In genomic region chr1:114780344-114781226, GRCh38 we compare ENCODE assay signal across 8 cellular contexts. TPM values are rescaled to one million over a fixed set of nuclear protein-coding genes. Genes with fewer than 3 reads are reported as not detected.
DNase-seq lines count a peak whose midpoint lies in the region; ATAC-seq and TF ChIP-seq lines count a peak whose summit lies in the region.

Gene SIKE1 (minus strand): TSS chr1:114780685. CDS start chr1:114780607, 78 bp downstream.

- no peak for TF ChIP-seq CTCF in mucosa of descending colon (IDR thresholded peaks at IDR 0.05)

- peak within 1 kb of the TSS; percentile 95 to 99 (median 95) for H3K27ac Mint-ChIP-seq in IgD-negative memory B cell

- H3K4me3 Mint-ChIP-seq in IgD-negative memory B cell, result peak within 1 kb of the TSS; percentile 100

- no peaks in the 10 kb centered on the region for H3K36me3 ChIP-seq in mucosa of descending colon (ENCODE audit: low read depth)

- ATAC-seq in GM21529 (IDR thresholded peaks at IDR 0.05; ENCODE audit: unreplicated experiment) (peak; percentile 100), mucosa of descending colon (peak; percentile 99)

- H3K9me3 Mint-ChIP-seq in IgD-negative memory B cell, result peaks cover 0 to 7% (median 3%) of the 10 kb centered on the region in 3 donors

- H3K27ac ChIP-seq in epithelial cell of prostate, result peak within 1 kb of the TSS; percentile 88

- peaks cover 9 to 22% (median 18%) of the 10 kb centered on the region in 3 donors for H3K4me1 Mint-ChIP-seq in IgD-negative memory B cell

- H3K4me1 ChIP-seq in mucosa of descending colon (ENCODE audit: low read depth), result no peaks in the 10 kb centered on the region

- H3K4me3 ChIP-seq in mucosa of descending colon, result peak within 1 kb of the TSS; percentile 48

- no peaks in the 10 kb centered on the region for H3K27me3 Mint-ChIP-seq in IgD-negative memory B cell

- intact Hi-C loops in mucosa of descending colon (cut with DNase I, micrococcal nuclease), result no loop called here

- peaks cover 8% of the 10 kb centered on the region for H3K36me3 Mint-ChIP-seq in IgD-negative memory B cell

- DNase-seq in DMS 273 treated with DMSO at 0.1 percent for 48 hours (lab: John Stamatoyannopoulos, UW) (peak; percentile 92), OCI-M1 (lab: John Stamatoyannopoulos, UW) (peak; percentile 98), activated T-cell treated with anti-CD3 and anti-CD28 coated beads for 4 hours (peak; percentile 86), epithelial cell of prostate (ENCODE audit: low read depth, low spot score) (peak; percentile 70), mucosa of descending colon (peak; percentile 93 to 98 (median 95))
- peak; percentile 90 for DNase-seq in stimulated activated CD8-positive, alpha-beta memory T cell treated with anti-CD3 and anti-CD28 coated beads, Interleukin-4, amount 100 ng/mL, for 24 hours (ENCODE audit: low read depth)

- no peaks in the 10 kb centered on the region for H3K9me3 ChIP-seq in mucosa of descending colon

RNA-seq across cellular contexts. Expression of gene SIKE1, which starts in this region (rescaled TPM):
- 33.9 TPM for polyA plus RNA-seq in IgD-negative memory B cell
- total RNA-seq in mucosa of descending colon, result 10 to 100 TPM; 34.5 to 35.5 (median 34.7) TPM

Comparison
In these comparisons a context has a peak if more than half of its experiments do, and no peak if none do; other contexts are left out.
1. Peak in every context shown above with its lines: DNase-seq, ATAC-seq, H3K4me3 ChIP-seq and H3K27ac ChIP-seq.